ENCODE assay signal across 2 cellular contexts in the genomic region with DNA sequence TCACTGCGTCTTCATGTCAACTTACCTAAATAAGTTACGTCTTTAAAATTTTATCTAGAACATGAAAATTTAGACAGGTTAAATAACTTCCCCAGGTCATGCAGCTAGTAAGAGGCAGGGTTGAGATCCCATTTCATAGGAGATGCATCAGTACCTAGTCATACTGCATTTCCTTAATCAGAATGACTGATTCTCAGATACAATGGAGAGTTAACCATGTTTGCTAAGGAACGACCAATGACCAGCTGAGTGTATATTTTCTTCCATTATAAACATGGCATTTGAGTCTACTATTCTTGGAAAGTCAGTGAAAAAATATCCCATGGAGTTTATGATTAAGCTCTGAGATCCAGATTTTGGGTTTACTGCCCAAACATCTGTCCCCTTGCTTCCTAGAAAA.
TF ChIP-seq lines count a peak whose summit lies in the region.

No MANE protein-coding gene starts in this region.

TF ChIP-seq in IMR-90, 13 proteins besides CTCF, POLR2A, EP300 and RAD21:
- TF ChIP-seq CEBPB (IDR thresholded peaks at IDR 0.05; ENCODE audit: low read depth, low read length) (no peak), MAFK (IDR thresholded peaks at IDR 0.05; ENCODE audit: low read depth, low read length) (no peak), BHLHE40 (IDR thresholded peaks at IDR 0.05; ENCODE audit: low read depth, low read length) (no peak), RFX5 (IDR thresholded peaks at IDR 0.05; ENCODE audit: low read depth, low read length) (no peak), NFE2L2 (IDR thresholded peaks at IDR 0.05; ENCODE audit: low read depth, low read length) (no peak), RCOR1 (IDR thresholded peaks at IDR 0.05; ENCODE audit: insufficient replicate concordance, low read length) (no peak), CHD1 (IDR thresholded peaks at IDR 0.05; ENCODE audit: low read depth, low read length) (no peak), SMC3 (IDR thresholded peaks at IDR 0.05; ENCODE audit: low read depth, low read length) (no peak), FOS (IDR thresholded peaks at IDR 0.05; ENCODE audit: low read depth, low read length) (no peak), MAZ (IDR thresholded peaks at IDR 0.05; ENCODE audit: borderline replicate concordance, low read depth, low read length) (no peak), MXI1 (IDR thresholded peaks at IDR 0.05; ENCODE audit: borderline replicate concordance, low read depth, low read length) (no peak)
- TF ChIP-seq, protein P1, sequence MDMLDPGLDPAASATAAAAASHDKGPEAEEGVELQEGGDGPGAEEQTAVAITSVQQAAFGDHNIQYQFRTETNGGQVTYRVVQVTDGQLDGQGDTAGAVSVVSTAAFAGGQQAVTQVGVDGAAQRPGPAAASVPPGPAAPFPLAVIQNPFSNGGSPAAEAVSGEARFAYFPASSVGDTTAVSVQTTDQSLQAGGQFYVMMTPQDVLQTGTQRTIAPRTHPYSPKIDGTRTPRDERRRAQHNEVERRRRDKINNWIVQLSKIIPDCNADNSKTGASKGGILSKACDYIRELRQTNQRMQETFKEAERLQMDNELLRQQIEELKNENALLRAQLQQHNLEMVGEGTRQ (IDR thresholded peaks at IDR 0.05; ENCODE audit: low read depth, low read length), result no peak
- TF ChIP-seq, protein P2, sequence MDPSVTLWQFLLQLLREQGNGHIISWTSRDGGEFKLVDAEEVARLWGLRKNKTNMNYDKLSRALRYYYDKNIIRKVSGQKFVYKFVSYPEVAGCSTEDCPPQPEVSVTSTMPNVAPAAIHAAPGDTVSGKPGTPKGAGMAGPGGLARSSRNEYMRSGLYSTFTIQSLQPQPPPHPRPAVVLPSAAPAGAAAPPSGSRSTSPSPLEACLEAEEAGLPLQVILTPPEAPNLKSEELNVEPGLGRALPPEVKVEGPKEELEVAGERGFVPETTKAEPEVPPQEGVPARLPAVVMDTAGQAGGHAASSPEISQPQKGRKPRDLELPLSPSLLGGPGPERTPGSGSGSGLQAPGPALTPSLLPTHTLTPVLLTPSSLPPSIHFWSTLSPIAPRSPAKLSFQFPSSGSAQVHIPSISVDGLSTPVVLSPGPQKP (IDR thresholded peaks at IDR 0.05; ENCODE audit: borderline replicate concordance, low read depth, low read length), result no peak
TF ChIP-seq in IMR-90: peak in this region for 0.

TF ChIP-seq in GM12878, 131 proteins besides CTCF, POLR2A, EP300 and RAD21:
- TF ChIP-seq HCFC1 (IDR thresholded peaks at IDR 0.05; ENCODE audit: low read length) (no peak), SMAD5 (IDR thresholded peaks at IDR 0.05; ENCODE audit: low read depth) (no peak), IRF4 (IDR thresholded peaks at IDR 0.05; ENCODE audit: low read depth, low read length) (no peak), SP1 (IDR thresholded peaks at IDR 0.05; ENCODE audit: low read depth, low read length) (no peak), PML (IDR thresholded peaks at IDR 0.05; ENCODE audit: low read length) (no peak), BRCA1 (IDR thresholded peaks at IDR 0.05; ENCODE audit: low read depth, low read length) (no peak), BHLHE40 (IDR thresholded peaks at IDR 0.05; ENCODE audit: borderline replicate concordance in 1 of 2, low read depth in 2 of 2, low read length in 1 of 2) (no peak)
TF ChIP-seq in GM12878: peak in this region for 0.
